Comparison of ENCODE assay signal across 1 cellular context in the genomic region with DNA sequence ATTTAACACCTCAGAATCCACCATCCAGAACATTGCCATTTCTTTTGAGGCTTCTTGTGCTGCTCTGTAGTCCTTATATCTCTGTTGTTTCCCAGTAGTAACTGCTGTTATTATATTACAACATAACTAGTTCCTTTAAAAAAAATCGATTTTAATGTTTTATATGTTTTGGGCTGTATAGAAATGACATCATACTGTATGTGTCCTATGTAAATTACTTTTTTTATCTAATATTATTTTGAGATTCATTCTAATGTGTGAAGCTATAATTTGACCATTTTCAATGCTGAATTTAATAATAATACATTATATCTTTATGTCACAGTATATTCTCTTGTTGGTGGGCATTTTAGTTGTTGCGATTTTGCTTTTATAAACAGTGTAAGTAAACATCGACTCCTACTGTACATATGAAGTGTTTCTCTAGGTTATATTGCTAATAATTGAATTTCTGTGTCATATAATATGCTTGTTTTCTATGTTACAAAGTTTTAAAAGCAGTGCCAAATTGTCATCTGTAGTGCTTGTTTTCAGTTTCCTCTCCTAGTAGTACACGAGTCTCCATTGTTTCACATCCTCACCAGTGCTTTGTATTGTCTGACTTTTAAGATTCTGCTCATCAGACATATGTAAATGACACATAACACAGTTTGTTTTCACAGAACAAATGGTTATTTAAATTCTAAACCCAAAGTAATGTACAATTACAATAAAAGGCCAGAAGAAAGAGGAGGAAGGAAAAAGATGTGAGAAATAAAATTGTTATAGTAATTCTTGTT.
TF ChIP-seq lines count a peak whose summit lies in the region.

No MANE protein-coding gene starts in this region.

TF ChIP-seq in endothelial cell of umbilical vein, 7 proteins besides CTCF, POLR2A, EP300 and RAD21 (continued from another document):
- TF ChIP-seq GATA2 (IDR thresholded peaks at IDR 0.05; ENCODE audit: insufficient read depth, insufficient read length, low read depth, low read length) = no peak
TF ChIP-seq in endothelial cell of umbilical vein: peak in this region for 0.
